In genomic region chr15:67114046-67114445, GRCh38 we compare ENCODE assay signal across 18 cellular contexts. TPM values are rescaled to one million over a fixed set of nuclear protein-coding genes. Genes with fewer than 3 reads are reported as not detected.
DNase-seq lines count a peak whose midpoint lies in the region; ATAC-seq and TF ChIP-seq lines count a peak whose summit lies in the region.
"Had no signal": no experiment of that assay in that cellular context is flagged by ENCODE, and none has a peak within 500 bp of the region (broad histone marks: within the 10 kb centered on the region; RNA-seq: fewer than 3 reads in every experiment).

No MANE protein-coding gene starts in this region.

- intact Hi-C loops in CD14-positive monocyte (cut with micrococcal nuclease) (no loop called here), natural killer cell (cut with micrococcal nuclease) (no loop called here)

- no peaks in the 10 kb centered on the region; the same call in 1 of the 2 replicates for H3K9me3 ChIP-seq in AG04450 (ENCODE audit: control insufficient read depth, insufficient read depth, low read length)
- H3K9me3 ChIP-seq: vagina had no signal

- POLR2A ChIA-PET in AG04450 (lab: Yijun Ruan, JAX), result no interaction called here
- POLR2A ChIA-PET in activated CD4-positive, alpha-beta memory T cell treated with anti-CD3 and anti-CD28 coated beads, Interleukin-2, amount 10 ng/mL, durations not matched to agents 7 days and 5 days (lab: Charles Lee), result interaction anchor here (0.7 to 5.1 kb wide), 7 partner anchors 10 to 48 kb away, joined by 3 to 73 read pairs (median 4); partner anchors contain the start of gene SMAD3

- TF ChIP-seq CTCF in AG04450 (IDR thresholded peaks at IDR 0.05; ENCODE audit: low read depth, low read length) (no peak), CD14-positive monocyte (IDR thresholded peaks at IDR 0.05) (no peak), natural killer cell (IDR thresholded peaks at IDR 0.05) (no peak)

- peak overlapping the region; percentile 52 for H3K27ac ChIP-seq in AG04450 (ENCODE audit: low read depth, low read length)

- no peak overlapping the region for H3K4me3 ChIP-seq in AG04450 (ENCODE audit: low read depth, low read length)
- H3K4me3 ChIP-seq: gastroesophageal sphincter, GM23248, vagina had no signal

- peaks cover 3 to 11% (median 6%) of the 10 kb centered on the region in 7 donors for H3K9me3 Mint-ChIP-seq in CD14-positive monocyte
- peaks cover 15% of the 10 kb centered on the region for H3K9me3 Mint-ChIP-seq in activated CD4-positive, alpha-beta memory T cell treated with anti-CD3 and anti-CD28 coated beads, Interleukin-2, amount 10 ng/mL, durations not matched to agents 7 days and 5 days
- H3K9me3 Mint-ChIP-seq in natural killer cell, result no peaks in the 10 kb centered on the region

- H3K4me3 Mint-ChIP-seq in CD14-positive monocyte (no peak overlapping the region), natural killer cell (peak overlapping the region; percentile 58)
- H3K4me3 Mint-ChIP-seq in activated CD4-positive, alpha-beta memory T cell treated with anti-CD3 and anti-CD28 coated beads, Interleukin-2, amount 10 ng/mL, durations not matched to agents 7 days and 5 days, result no peak overlapping the region
- H3K4me3 Mint-ChIP-seq: CD8-positive, alpha-beta T cell had no signal

- H3K27ac Mint-ChIP-seq in CD14-positive monocyte, result peak overlapping the region in 4 of 7 donors; percentile 6 to 91 (median 70)
- peak overlapping the region; percentile 80 for H3K27ac Mint-ChIP-seq in activated CD4-positive, alpha-beta memory T cell treated with anti-CD3 and anti-CD28 coated beads, Interleukin-2, amount 10 ng/mL, durations not matched to agents 7 days and 5 days
- peak overlapping the region; percentile 78 to 97 for H3K27ac Mint-ChIP-seq in natural killer cell

- ATAC-seq in natural killer cell, result no peak
- no peak for ATAC-seq in GM21526 (IDR thresholded peaks at IDR 0.05; ENCODE audit: low FRiP score, unreplicated experiment)
- ATAC-seq: gastroesophageal sphincter, PC-3 had no signal

- peaks cover 58% of the 10 kb centered on the region for H3K4me1 Mint-ChIP-seq in CD14-positive monocyte
- peaks cover 93% of the 10 kb centered on the region for H3K4me1 Mint-ChIP-seq in activated CD4-positive, alpha-beta memory T cell treated with anti-CD3 and anti-CD28 coated beads, Interleukin-2, amount 10 ng/mL, durations not matched to agents 7 days and 5 days
- H3K4me1 Mint-ChIP-seq in natural killer cell, result peaks cover 63 to 87% of the 10 kb centered on the region in 2 donors

- H3K27me3 Mint-ChIP-seq in CD14-positive monocyte (ENCODE audit: low read depth in 3 of 3) (no peaks in the 10 kb centered on the region), natural killer cell (ENCODE audit: low read depth in 2 of 2) (no peaks in the 10 kb centered on the region)
- no peaks in the 10 kb centered on the region for H3K27me3 Mint-ChIP-seq in activated CD4-positive, alpha-beta memory T cell treated with anti-CD3 and anti-CD28 coated beads, Interleukin-2, amount 10 ng/mL, durations not matched to agents 7 days and 5 days

- H3K27me3 ChIP-seq in AG04450 (ENCODE audit: control insufficient read depth, insufficient read depth, low read length), result no peaks in the 10 kb centered on the region
- H3K27me3 ChIP-seq: gastroesophageal sphincter, vagina had no signal

- no peak for DNase-seq in AG04450 (ENCODE audit: low read depth, low spot score)
- DNase-seq in CD14-positive monocyte (ENCODE audit: low spot score), result no peak
- DNase-seq in activated CD4-positive, alpha-beta memory T cell treated with anti-CD3 and anti-CD28 coated beads, Interleukin-2, amount 10 ng/mL, durations not matched to agents 7 days and 5 days, result no peak
- no peak for DNase-seq in natural killer cell
- no peak for DNase-seq in cerebellar cortex (ENCODE audit: low spot score)
- no peak for DNase-seq in SKM-1 (lab: John Stamatoyannopoulos, UW; ENCODE audit: unreplicated experiment)
- DNase-seq: activated gamma-delta T cell treated with Interleukin-2 at 50 U/mL for 16 hours; CD8-positive, alpha-beta T cell; cerebellar nuclear complex; GM23248; NCI-H187 treated with DMSO at 0.1 percent for 48 hours; NCI-H510A; occipital lobe; PC-3; stimulated activated CD4-positive, alpha-beta T cell treated with anti-CD3 and anti-CD28 coated beads, Interleukin-4, amount 100 ng/mL, for 24 hours had no signal

- H3K36me3 Mint-ChIP-seq in CD14-positive monocyte (peaks cover 63% of the 10 kb centered on the region in 2 donors), natural killer cell (no peaks in the 10 kb centered on the region)
- peaks cover 84% of the 10 kb centered on the region for H3K36me3 Mint-ChIP-seq in activated CD4-positive, alpha-beta memory T cell treated with anti-CD3 and anti-CD28 coated beads, Interleukin-2, amount 10 ng/mL, durations not matched to agents 7 days and 5 days (ENCODE audit: low read depth)
- H3K36me3 Mint-ChIP-seq: CD8-positive, alpha-beta T cell had no signal

- CTCF ChIA-PET in AG04450 (lab: Charles Lee), result no interaction called here
- CTCF ChIA-PET in activated CD4-positive, alpha-beta memory T cell treated with anti-CD3 and anti-CD28 coated beads, Interleukin-2, amount 10 ng/mL, durations not matched to agents 7 days and 5 days (lab: Charles Lee), result interaction anchor here (1.7 kb wide), 1 partner anchor 8 kb away, joined by 4 read pairs; no protein-coding TSS in a partner anchor

RNA-seq across cellular contexts. Expression of gene SMAD3, which starts 48.6 kb away (rescaled TPM):
- 115 and 138 TPM in 2 replicates for polyA plus RNA-seq in AG04450 (2011; rRNA removed)
- polyA minus RNA-seq in AG04450 (2011; rRNA and poly(A)+ RNA removed), result 168 and 203 TPM in 2 replicates
- polyA plus RNA-seq in CD14-positive monocyte, result 1 to 10 TPM; 4.4 to 5.4 TPM
- 100 to 1,000 TPM; 145 to 148 TPM for total RNA-seq in activated CD4-positive, alpha-beta memory T cell treated with anti-CD3 and anti-CD28 coated beads, Interleukin-2, amount 10 ng/mL, durations not matched to agents 7 days and 5 days
- total RNA-seq in natural killer cell, result 10 to 100 TPM; 47.1 to 72.6 (median 63.0) TPM
